In the genomic region with DNA sequence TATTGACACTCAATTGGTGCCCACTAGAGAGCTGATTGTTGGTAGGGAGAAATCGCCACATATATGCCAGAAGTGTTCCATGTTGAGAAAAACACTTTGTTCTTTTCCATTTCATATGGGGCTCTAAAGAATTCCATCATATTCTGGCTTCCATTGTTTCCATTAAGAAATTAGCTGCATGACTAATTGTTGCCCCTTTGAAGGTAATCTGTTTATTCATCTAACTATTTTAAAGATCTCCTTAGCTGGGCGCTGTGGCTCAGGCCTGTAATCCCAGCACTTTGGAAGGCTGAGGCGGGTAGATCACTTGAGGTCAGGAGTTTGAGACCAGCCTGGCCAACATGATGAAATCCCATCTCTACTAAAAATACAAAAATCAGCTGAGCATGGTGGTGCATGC, we compare ENCODE assay signal across 7 cellular contexts.
DNase-seq lines count a peak whose midpoint lies in the region; ATAC-seq, FAIRE-seq and TF ChIP-seq lines count a peak whose summit lies in the region.
"Not testable (repeated sequence)": the region's sequence is repeated elsewhere in the genome, so short reads cannot be mapped to it uniquely, and the experiment has no call there.

No MANE protein-coding gene starts in this region.

- H3K9ac ChIP-seq in IMR-90 (ENCODE audit: low read depth, low read length); K562 (ENCODE audit: insufficient read depth in 1 of 2, low read depth in 2 of 2, low read length in 2 of 2); HepG2 (ENCODE audit: insufficient read depth, low read depth, low read length): not testable (repeated sequence)

- peaks cover 11% of the 10 kb centered on the region; the same call in 1 of the 2 replicates for H3K4me1 ChIP-seq in IMR-90 (ENCODE audit: control insufficient read depth, insufficient read depth, low read length)
- H3K4me1 ChIP-seq in K562 (replicated peaks in 1 of 2; ENCODE audit: control insufficient read depth in 2 of 2, insufficient read depth in 2 of 2, low read length in 2 of 2); HepG2 (ENCODE audit: insufficient read depth, low read length); upper lobe of right lung: not testable (repeated sequence)

- not testable (repeated sequence) for H3K14ac ChIP-seq in IMR-90 (replicated peaks; ENCODE audit: low read depth, low read length)

- POLR2A ChIA-PET in IMR-90 (lab: Charles Lee; ENCODE audit: unreplicated experiment); K562 (lab: Yijun Ruan, JAX); HepG2 (lab: Yijun Ruan, JAX): not testable (repeated sequence)

- not testable (repeated sequence) for H3K36me3 ChIP-seq in IMR-90 (ENCODE audit: control insufficient read depth, insufficient read depth, low read length); WERI-Rb-1; K562 (ENCODE audit: control insufficient read depth, insufficient read depth, low read length); HepG2 (replicated peaks in 1 of 2; ENCODE audit: control insufficient read depth in 1 of 2, insufficient read depth in 2 of 2, low read length in 2 of 2); upper lobe of right lung

- DNase-seq in IMR-90; K562 (ENCODE audit: extremely low read depth in 1 of 4, low spot score in 3 of 4); HepG2 (ENCODE audit: low spot score): not testable (repeated sequence)
- DNase-seq in WERI-Rb-1 (peak; percentile 7), sciatic nerve (ENCODE audit: low spot score) (peak; percentile 1), upper lobe of right lung (peak; percentile 12)
- DNase-seq in activated effector memory CD4-positive, alpha-beta T cell treated with anti-CD3 and anti-CD28 coated beads, Interleukin-2, amount 50 U/mL, for 16 hours = peak; percentile 8

- 80% methylated on average over 1 of the region's 3 CpGs; no CpG with 5 or more reads in 1 of the 2 experiments for WGBS in IMR-90 (ENCODE audit: extremely low coverage in 2 of 2, insufficient read length in 1 of 2), 2 experiments
- 38% methylated on average over 3 of the region's 3 CpGs for WGBS in K562 (ENCODE audit: insufficient coverage, low coverage, missing lambda C conversion rate)
- 18% methylated on average over 3 of the region's 3 CpGs for WGBS in HepG2 (ENCODE audit: low lambda C conversion rate)

- H3K4me2 ChIP-seq in IMR-90 (ENCODE audit: low read depth, low read length); K562 (ENCODE audit: insufficient read depth, low read length); HepG2 (ENCODE audit: low read depth, low read length): not testable (repeated sequence)

- H2BK5ac ChIP-seq in IMR-90 (ENCODE audit: low read depth, low read length, poor library complexity, severe bottlenecking) = not testable (repeated sequence)

- FAIRE-seq in K562 (lab: Jason Lieb, UNC); HepG2 (lab: Jason Lieb, UNC): not testable (repeated sequence)

- not testable (repeated sequence) for H4K91ac ChIP-seq in IMR-90 (ENCODE audit: insufficient read depth, low read depth, low read length)

- H4K20me1 ChIP-seq in IMR-90 (ENCODE audit: insufficient read depth, low read length); K562 (replicated peaks; ENCODE audit: control insufficient read depth, insufficient read depth, low read length); HepG2 (ENCODE audit: insufficient read depth, low read length): not testable (repeated sequence)

- not testable (repeated sequence) for H4K5ac ChIP-seq in IMR-90 (ENCODE audit: low read depth, low read length)

- H3K27me3 ChIP-seq in IMR-90 (ENCODE audit: control insufficient read depth, insufficient read depth, low read length); WERI-Rb-1 (ENCODE audit: insufficient read depth, low read depth, severe bottlenecking); K562 (ENCODE audit: control insufficient read depth in 2 of 2, insufficient read depth in 2 of 2, low read length in 2 of 2); HepG2 (ENCODE audit: control insufficient read depth in 1 of 2, insufficient read depth in 2 of 2, low read length in 2 of 2); upper lobe of right lung: not testable (repeated sequence)

- not testable (repeated sequence) for H3K79me2 ChIP-seq in K562 (ENCODE audit: control insufficient read depth, insufficient read depth, low read length); HepG2 (ENCODE audit: insufficient read depth, low read length)

- not testable (repeated sequence) for H3K23ac ChIP-seq in IMR-90 (ENCODE audit: low read depth, low read length)

- TF ChIP-seq EP300 in K562 (IDR thresholded peaks at IDR 0.05; ENCODE audit: low read length); HepG2 (IDR thresholded peaks at IDR 0.05; ENCODE audit: low read depth in 2 of 2, low read length in 2 of 2); HepG2 (CRISPR knock-in tag; IDR thresholded peaks at IDR 0.05; ENCODE audit: borderline replicate concordance): not testable (repeated sequence)

- in situ Hi-C loops in IMR-90 (cut with MboI; ENCODE audit: low sequenced_read_pairs); K562 (cut with MboI); HepG2 (cut with HindIII; ENCODE audit: extremely low pct_ligation_motif_present, low pct_unique_long_range_greater_than_20kb): not testable (repeated sequence)

- TF ChIP-seq POLR2A in IMR-90 (IDR thresholded peaks at IDR 0.05; ENCODE audit: low read depth, low read length); K562 (conservative IDR thresholded peaks at IDR 0.05); HepG2 (IDR thresholded peaks at IDR 0.05; ENCODE audit: insufficient read depth in 1 of 2, low read depth in 2 of 2, low read length in 2 of 2): not testable (repeated sequence)

- not testable (repeated sequence) for H2AK9ac ChIP-seq in IMR-90 (replicated peaks; ENCODE audit: low read depth, low read length, poor library complexity)

- H3K9me1 ChIP-seq in IMR-90 (ENCODE audit: insufficient read depth, low read length); K562 (ENCODE audit: control insufficient read depth, insufficient read depth, low read length): not testable (repeated sequence)

- H2BK20ac ChIP-seq in IMR-90 (ENCODE audit: low read depth, low read length) = not testable (repeated sequence)

- not testable (repeated sequence) for H4K8ac ChIP-seq in IMR-90 (ENCODE audit: low read depth in 2 of 2, low read length in 2 of 2)

- not testable (repeated sequence) for TF ChIP-seq RAD21 in IMR-90 (IDR thresholded peaks at IDR 0.05; ENCODE audit: low read length); K562 (CRISPR knock-in tag; conservative IDR thresholded peaks at IDR 0.05 in 1 of 2, IDR thresholded peaks at IDR 0.05 in 1 of 2); HepG2 (CRISPR knock-in tag; IDR thresholded peaks at IDR 0.05)

- H2AFZ ChIP-seq in IMR-90 (replicated peaks; ENCODE audit: low read length, poor library complexity); K562 (ENCODE audit: low read depth, low read length); HepG2 (ENCODE audit: low read length): not testable (repeated sequence)

- H3K27ac ChIP-seq in IMR-90 (ENCODE audit: insufficient read depth, low read length); WERI-Rb-1; K562 (ENCODE audit: extremely low read depth, low read depth, low read length); HepG2 (ENCODE audit: extremely low read length, insufficient read depth, low read length); upper lobe of right lung: not testable (repeated sequence)

- H3K79me1 ChIP-seq in IMR-90 (ENCODE audit: low read depth in 1 of 2, low read length in 2 of 2) = not testable (repeated sequence)

- not testable (repeated sequence) for ATAC-seq in IMR-90 (ENCODE audit: low read depth); K562; HepG2; sciatic nerve; upper lobe of right lung

- H2BK15ac ChIP-seq in IMR-90 (ENCODE audit: low read depth, low read length) = 0 out of 3 replicates have a peak overlapping the region, but pooled peaks have one; percentile 18

- CTCF ChIA-PET in IMR-90 (lab: Yijun Ruan, JAX); K562 (lab: Yijun Ruan, JAX; ENCODE audit: low intra/inter-chr PET ratio); HepG2 (lab: Yijun Ruan, JAX; ENCODE audit: low intra/inter-chr PET ratio, low total read pairs): not testable (repeated sequence)

- TF ChIP-seq CTCF in IMR-90 (conservative IDR thresholded peaks at IDR 0.05; ENCODE audit: low read depth, low read length); WERI-Rb-1 (IDR thresholded peaks at IDR 0.05; ENCODE audit: low read depth, low read length); K562 (IDR thresholded peaks at IDR 0.05 in 2 of 3, conservative IDR thresholded peaks at IDR 0.05 in 1 of 3; ENCODE audit: insufficient read depth in 2 of 3, low read depth in 1 of 3, low read length in 3 of 3); HepG2 (CRISPR knock-in tag; IDR thresholded peaks at IDR 0.05); upper lobe of right lung (IDR thresholded peaks at IDR 0.05): not testable (repeated sequence)

- H3K18ac ChIP-seq in IMR-90 (ENCODE audit: low read depth, low read length) = peak overlapping the region; percentile 47; the same call in 1 of the 2 replicates

- H3K9me3 ChIP-seq in IMR-90 (ENCODE audit: control insufficient read depth, insufficient read depth, low read length) = peaks cover 14% of the 10 kb centered on the region
- H3K9me3 ChIP-seq in WERI-Rb-1 (ENCODE audit: severe bottlenecking); K562 (replicated peaks; ENCODE audit: control insufficient read depth, insufficient read depth, low read depth, low read length); HepG2 (ENCODE audit: low read length); upper lobe of right lung: not testable (repeated sequence)

- H3K4me3 ChIP-seq in IMR-90 (ENCODE audit: insufficient read depth, low read depth, low read length); WERI-Rb-1 (ENCODE audit: low read depth, low read length); K562; HepG2 (replicated peaks in 1 of 3; ENCODE audit: insufficient read depth in 1 of 3, low read depth in 2 of 3, low read length in 3 of 3); upper lobe of right lung: not testable (repeated sequence)

- dilution Hi-C loops in IMR-90 (cut with HindIII; ENCODE audit: low sequenced_read_pairs, unreplicated experiment) = not testable (repeated sequence)

- not testable (repeated sequence) for H2AK5ac ChIP-seq in IMR-90 (ENCODE audit: low read depth, low read length)

- not testable (repeated sequence) for H3K4ac ChIP-seq in IMR-90 (ENCODE audit: low read depth, low read length)

- H2BK120ac ChIP-seq in IMR-90 (ENCODE audit: low read depth, low read length) = peak overlapping the region; percentile 55; the same call in 1 of the 2 replicates

- BruUV-seq in IMR-90 (replicated peaks; lab: Mats Ljungman, UMichigan); K562 (replicated peaks; lab: Mats Ljungman, UMichigan); HepG2 (replicated peaks; lab: Mats Ljungman, UMichigan): not testable (repeated sequence)

- H3K56ac ChIP-seq in IMR-90 (ENCODE audit: extremely low read depth, insufficient read depth, low read length) = not testable (repeated sequence)

- intact Hi-C loops in IMR-90 (cut with micrococcal nuclease); K562 (cut with micrococcal nuclease); HepG2 (cut with micrococcal nuclease; ENCODE audit: unreplicated experiment); sciatic nerve (cut with DNase I); upper lobe of right lung (cut with DNase I): not testable (repeated sequence)
